In the genomic region with DNA sequence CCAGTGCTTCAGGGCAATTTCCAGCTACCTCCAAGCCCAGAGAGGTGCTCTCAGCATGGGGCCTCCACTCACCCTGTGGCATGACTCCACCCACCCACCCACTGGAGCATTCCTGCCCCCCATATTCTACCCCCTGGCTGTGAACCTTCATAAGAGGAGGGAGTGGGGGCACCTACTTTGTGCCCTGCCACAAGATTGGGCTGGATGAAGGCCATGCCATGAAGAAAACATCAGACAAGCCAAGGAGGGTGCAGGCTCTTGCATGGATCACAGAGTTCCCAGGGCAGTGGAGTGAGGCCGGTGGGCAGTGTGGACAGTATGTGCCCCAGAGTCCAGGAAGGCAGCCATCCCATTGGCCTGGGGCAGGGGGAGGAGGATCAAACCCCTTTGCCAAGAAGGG, we compare ENCODE assay signal across 30 cellular contexts.
"Had no signal": no experiment of that assay in that cellular context is flagged by ENCODE, and none has a peak within 500 bp of the region (broad histone marks: within the 10 kb centered on the region; RNA-seq: fewer than 3 reads in every experiment).

No MANE protein-coding gene starts in this region.

- H3K4me1 ChIP-seq: ascending aorta, esophagus muscularis mucosa, foreskin keratinocyte, gastrocnemius medialis had no signal

- H3K27me3 Mint-ChIP-seq: activated CD4-positive, alpha-beta memory T cell treated with anti-CD3 and anti-CD28 coated beads for 36 hours; activated CD4-positive, alpha-beta T cell treated with anti-CD3 and anti-CD28 coated beads for 36 hours; activated CD4-positive, alpha-beta T cell treated with anti-CD3 and anti-CD28 coated beads, Interleukin-2, amount 10 ng/mL, durations not matched to agents 24 days and 14 days; activated CD8-positive, alpha-beta memory T cell treated with anti-CD3 and anti-CD28 coated beads, Interleukin-2, amount 10 ng/mL, durations not matched to agents 7 days and 5 days; activated naive CD8-positive, alpha-beta T cell treated with anti-CD3 and anti-CD28 coated beads, Interleukin-2, amount 10 ng/mL, durations not matched to agents 7 days and 5 days; dendritic cell treated with granulocyte-macrophage colony-stimulating factor and Interleukin-4, amounts not matched to agents 40 ng/mL and 50 ng/mL, for 4 days had no signal

- H3K36me3 Mint-ChIP-seq: activated CD4-positive, alpha-beta memory T cell treated with anti-CD3 and anti-CD28 coated beads for 36 hours; activated CD8-positive, alpha-beta memory T cell treated with anti-CD3 and anti-CD28 coated beads, Interleukin-2, amount 10 ng/mL, durations not matched to agents 7 days and 5 days; activated naive CD4-positive, alpha-beta T cell treated with anti-CD3 and anti-CD28 coated beads, Interleukin-2, amount 50 U/mL, for 72 hours; activated naive CD8-positive, alpha-beta T cell treated with anti-CD3 and anti-CD28 coated beads, Interleukin-2, amount 10 ng/mL, durations not matched to agents 7 days and 5 days had no signal

- H3K9me3 Mint-ChIP-seq: activated CD4-positive, alpha-beta T cell treated with anti-CD3 and anti-CD28 coated beads, Interleukin-2, amount 10 ng/mL, durations not matched to agents 24 days and 14 days; activated naive CD4-positive, alpha-beta T cell treated with anti-CD3 and anti-CD28 coated beads for 36 hours; activated naive CD4-positive, alpha-beta T cell treated with anti-CD3 and anti-CD28 coated beads, Interleukin-2, amount 50 U/mL, for 72 hours; activated T-helper 2 cell treated with anti-CD3 and anti-CD28 coated beads, Interferon-gamma antibody, Interleukin-2, Interleukin-4, amounts not matched to agents 10 μg/mL and 5 μg/mL and 100 μg/mL, durations not matched to agents 14 hours and 24 hours and 36 hours; dendritic cell treated with granulocyte-macrophage colony-stimulating factor and Interleukin-4, amounts not matched to agents 40 ng/mL and 50 ng/mL, for 4 days had no signal

- H3K9me3 ChIP-seq: ascending aorta, esophagus muscularis mucosa, gastrocnemius medialis had no signal

- FAIRE-seq: bronchial epithelial cell had no signal

- H3K27me3 ChIP-seq: ascending aorta, brain microvascular endothelial cell, foreskin keratinocyte, gastrocnemius medialis had no signal

- H3K4me3 Mint-ChIP-seq: activated CD4-positive, alpha-beta memory T cell treated with anti-CD3 and anti-CD28 coated beads for 36 hours; activated CD4-positive, alpha-beta T cell treated with anti-CD3 and anti-CD28 coated beads for 36 hours; activated CD4-positive, alpha-beta T cell treated with anti-CD3 and anti-CD28 coated beads, Interleukin-2, amount 10 ng/mL, durations not matched to agents 24 days and 14 days; activated CD8-positive, alpha-beta memory T cell treated with anti-CD3 and anti-CD28 coated beads, Interleukin-2, amount 10 ng/mL, durations not matched to agents 7 days and 5 days; activated CD8-positive, alpha-beta T cell treated with anti-CD3 and anti-CD28 coated beads, Interleukin-2, amount 10 ng/mL, durations not matched to agents 7 days and 5 days; activated naive CD4-positive, alpha-beta T cell treated with anti-CD3 and anti-CD28 coated beads for 36 hours; activated naive CD8-positive, alpha-beta T cell treated with anti-CD3 and anti-CD28 coated beads, Interleukin-2, amount 10 ng/mL, durations not matched to agents 7 days and 5 days; activated T-helper 1 cell treated with anti-CD3 and anti-CD28 coated beads, Interleukin-12 subunit alpha, Interleukin-12 subunit beta, Interleukin-2, Interleukin-4 antibody, amounts not matched to agents 30 ng/mL and 10 ng/mL and 1 ng/mL, durations not matched to agents 14 hours and 24 hours and 36 hours; central memory CD8-positive, alpha-beta T cell; dendritic cell treated with granulocyte-macrophage colony-stimulating factor and Interleukin-4, amounts not matched to agents 40 ng/mL and 50 ng/mL, for 4 days had no signal

- H3K27ac ChIP-seq: ascending aorta, brain microvascular endothelial cell, coronary artery, dorsolateral prefrontal cortex, esophagus muscularis mucosa, foreskin keratinocyte, gastrocnemius medialis had no signal

- H3K4me3 ChIP-seq: ascending aorta, coronary artery, dorsolateral prefrontal cortex, esophagus muscularis mucosa, gastrocnemius medialis had no signal

- H3K4me1 Mint-ChIP-seq: activated CD4-positive, alpha-beta T cell treated with anti-CD3 and anti-CD28 coated beads for 36 hours; activated CD4-positive, alpha-beta T cell treated with anti-CD3 and anti-CD28 coated beads, Interleukin-2, amount 10 ng/mL, durations not matched to agents 24 days and 14 days; activated CD8-positive, alpha-beta memory T cell treated with anti-CD3 and anti-CD28 coated beads, Interleukin-2, amount 10 ng/mL, durations not matched to agents 7 days and 5 days; activated naive CD8-positive, alpha-beta T cell treated with anti-CD3 and anti-CD28 coated beads, Interleukin-2, amount 10 ng/mL, durations not matched to agents 7 days and 5 days; central memory CD8-positive, alpha-beta T cell had no signal

- ATAC-seq: activated CD4-positive, alpha-beta T cell treated with anti-CD3 and anti-CD28 coated beads for 36 hours; activated CD8-positive, alpha-beta memory T cell treated with anti-CD3 and anti-CD28 coated beads, Interleukin-2, amount 10 ng/mL, durations not matched to agents 7 days and 5 days; activated CD8-positive, alpha-beta T cell treated with anti-CD3 and anti-CD28 coated beads, Interleukin-2, amount 10 ng/mL, durations not matched to agents 7 days and 5 days; activated naive CD4-positive, alpha-beta T cell treated with anti-CD3 and anti-CD28 coated beads, Interleukin-2, amount 50 U/mL, for 72 hours; foreskin keratinocyte; gastrocnemius medialis had no signal

- H3K36me3 ChIP-seq: ascending aorta, brain microvascular endothelial cell, esophagus muscularis mucosa, gastrocnemius medialis had no signal

- DNase-seq: activated CD4-positive, alpha-beta memory T cell treated with anti-CD3 and anti-CD28 coated beads for 36 hours; activated CD4-positive, alpha-beta T cell treated with anti-CD3 and anti-CD28 coated beads for 36 hours; activated CD4-positive, alpha-beta T cell treated with anti-CD3 and anti-CD28 coated beads, Interleukin-2, amount 10 ng/mL, durations not matched to agents 24 days and 14 days; activated CD4-positive, CD25-positive, alpha-beta regulatory T cell; activated CD4-positive, CD25-positive, alpha-beta regulatory T cell treated with anti-CD3 and anti-CD28 coated beads, Interleukin-2, amount 50 U/mL, for 72 hours; activated CD8-positive, alpha-beta memory T cell treated with anti-CD3 and anti-CD28 coated beads, Interleukin-2, amount 10 ng/mL, durations not matched to agents 7 days and 5 days; activated CD8-positive, alpha-beta memory T cell treated with anti-CD3 and anti-CD28 coated beads, Interleukin-2, amount 50 U/mL, for 4 hours; activated CD8-positive, alpha-beta T cell treated with anti-CD3 and anti-CD28 coated beads, Interleukin-2, amount 10 ng/mL, durations not matched to agents 7 days and 5 days; activated effector memory CD4-positive, alpha-beta T cell treated with anti-CD3 and anti-CD28 coated beads, Interleukin-2, amount 50 U/mL, for 16 hours; activated naive CD4-positive, alpha-beta T cell treated with anti-CD3 and anti-CD28 coated beads for 36 hours; activated naive CD8-positive, alpha-beta T cell treated with anti-CD3 and anti-CD28 coated beads, Interleukin-2, amount 10 ng/mL, durations not matched to agents 7 days and 5 days; activated T-cell treated with anti-CD3 and anti-CD28 coated beads, Interleukin-2, amount 50 U/mL, for 1 hour; activated T-cell treated with anti-CD3 and anti-CD28 coated beads, Interleukin-2, amount 50 U/mL, for 48 hours; brain microvascular endothelial cell; dorsolateral prefrontal cortex; effector memory CD4-positive, alpha-beta T cell; erythroblast; foreskin keratinocyte; gastrocnemius medialis; glutamatergic neuron; T-helper 2 cell had no signal

- H3K27ac Mint-ChIP-seq: activated CD4-positive, alpha-beta memory T cell treated with anti-CD3 and anti-CD28 coated beads for 36 hours; activated CD4-positive, alpha-beta T cell treated with anti-CD3 and anti-CD28 coated beads for 36 hours; activated CD4-positive, alpha-beta T cell treated with anti-CD3 and anti-CD28 coated beads, Interleukin-2, amount 10 ng/mL, durations not matched to agents 24 days and 14 days; activated CD8-positive, alpha-beta memory T cell treated with anti-CD3 and anti-CD28 coated beads, Interleukin-2, amount 10 ng/mL, durations not matched to agents 7 days and 5 days; activated CD8-positive, alpha-beta T cell treated with anti-CD3 and anti-CD28 coated beads, Interleukin-2, amount 10 ng/mL, durations not matched to agents 7 days and 5 days; activated naive CD4-positive, alpha-beta T cell treated with anti-CD3 and anti-CD28 coated beads for 36 hours; activated naive CD4-positive, alpha-beta T cell treated with anti-CD3 and anti-CD28 coated beads, Interleukin-2, amount 50 U/mL, for 72 hours; activated naive CD8-positive, alpha-beta T cell treated with anti-CD3 and anti-CD28 coated beads, Interleukin-2, amount 10 ng/mL, durations not matched to agents 7 days and 5 days; activated T-helper 1 cell treated with anti-CD3 and anti-CD28 coated beads, Interleukin-12 subunit alpha, Interleukin-12 subunit beta, Interleukin-2, Interleukin-4 antibody, amounts not matched to agents 30 ng/mL and 10 ng/mL and 1 ng/mL, durations not matched to agents 14 hours and 24 hours and 36 hours; activated T-helper 2 cell treated with anti-CD3 and anti-CD28 coated beads, Interferon-gamma antibody, Interleukin-2, Interleukin-4, amounts not matched to agents 10 μg/mL and 5 μg/mL and 100 μg/mL, durations not matched to agents 14 hours and 24 hours and 36 hours; dendritic cell treated with granulocyte-macrophage colony-stimulating factor and Interleukin-4, amounts not matched to agents 40 ng/mL and 50 ng/mL, for 4 days had no signal
